ENCODE assay signal across 1 cellular context in the genomic region with DNA sequence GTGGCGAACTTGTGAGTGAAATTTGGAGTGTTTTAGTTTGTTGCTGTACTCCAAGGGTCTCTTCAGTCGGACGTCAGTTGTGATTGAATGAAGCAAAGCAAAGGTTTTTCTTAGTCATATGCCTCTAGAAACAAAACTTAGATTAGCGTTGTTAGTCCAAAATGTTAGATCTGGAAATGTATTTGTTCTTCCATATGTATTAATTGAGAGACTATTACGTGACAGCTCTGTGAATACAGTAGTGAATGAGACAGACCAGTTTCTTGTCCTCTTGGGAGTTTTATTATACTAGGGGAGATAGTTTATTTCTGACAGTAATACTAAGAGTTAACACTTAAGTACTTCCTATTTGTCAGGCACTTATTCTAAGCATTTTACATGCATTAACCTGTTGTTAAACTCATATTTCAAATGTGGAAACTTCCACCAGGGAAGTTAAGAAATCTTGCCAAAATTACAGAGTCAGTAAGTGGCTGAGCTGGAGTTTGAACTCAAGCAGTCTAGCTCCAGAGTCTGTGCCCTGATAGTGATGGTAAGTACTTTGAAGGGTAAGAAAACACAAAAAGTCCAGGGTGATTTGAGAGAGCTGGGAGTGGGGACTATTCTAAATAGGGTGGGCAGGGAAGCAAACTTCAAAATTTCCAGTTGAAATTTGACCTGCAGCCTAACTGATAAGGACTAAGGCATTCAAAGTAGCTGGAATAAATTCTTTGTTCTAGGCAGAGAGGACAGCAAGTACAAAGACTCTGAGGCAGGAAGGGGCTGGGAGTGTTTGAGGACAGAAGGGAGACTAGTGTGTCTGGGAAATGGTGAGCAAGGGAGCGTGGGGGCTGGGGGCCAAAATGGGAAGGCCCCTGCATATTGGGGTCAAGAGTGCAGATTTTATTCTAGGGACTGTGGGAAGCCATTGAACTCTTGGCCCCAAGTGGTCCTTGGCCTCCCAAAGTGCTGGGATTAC.
TF ChIP-seq lines count a peak whose summit lies in the region.

No MANE protein-coding gene starts in this region.

TF ChIP-seq in H1, 55 proteins besides CTCF, POLR2A, EP300 and RAD21:
- TF ChIP-seq, protein P1, sequence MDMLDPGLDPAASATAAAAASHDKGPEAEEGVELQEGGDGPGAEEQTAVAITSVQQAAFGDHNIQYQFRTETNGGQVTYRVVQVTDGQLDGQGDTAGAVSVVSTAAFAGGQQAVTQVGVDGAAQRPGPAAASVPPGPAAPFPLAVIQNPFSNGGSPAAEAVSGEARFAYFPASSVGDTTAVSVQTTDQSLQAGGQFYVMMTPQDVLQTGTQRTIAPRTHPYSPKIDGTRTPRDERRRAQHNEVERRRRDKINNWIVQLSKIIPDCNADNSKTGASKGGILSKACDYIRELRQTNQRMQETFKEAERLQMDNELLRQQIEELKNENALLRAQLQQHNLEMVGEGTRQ (IDR thresholded peaks at IDR 0.05; ENCODE audit: low read length), result no peak
- TF ChIP-seq SIN3A (conservative IDR thresholded peaks at IDR 0.05 in 1 of 2, IDR thresholded peaks at IDR 0.05 in 1 of 2; ENCODE audit: low read depth in 1 of 2, low read length in 2 of 2) (no peak), SP2 (IDR thresholded peaks at IDR 0.05; ENCODE audit: low read length) (no peak), CHD1 (IDR thresholded peaks at IDR 0.05; ENCODE audit: low read depth, low read length) (no peak), RBBP5 (IDR thresholded peaks at IDR 0.05; ENCODE audit: borderline replicate concordance, low read depth, low read length) (no peak), FOSL1 (IDR thresholded peaks at IDR 0.05; ENCODE audit: insufficient read depth, low read depth, low read length) (no peak), NRF1 (IDR thresholded peaks at IDR 0.05; ENCODE audit: low read depth, low read length) (no peak), SRF (IDR thresholded peaks at IDR 0.05; ENCODE audit: low read depth, low read length) (no peak), JUND (IDR thresholded peaks at IDR 0.05; ENCODE audit: low read length) (no peak), BACH1 (IDR thresholded peaks at IDR 0.05; ENCODE audit: low read length) (no peak), SP1 (IDR thresholded peaks at IDR 0.05; ENCODE audit: low read depth, low read length) (no peak), POU5F1 (IDR thresholded peaks at IDR 0.05; ENCODE audit: low read depth, low read length) (no peak), RNF2 (IDR thresholded peaks at IDR 0.05; ENCODE audit: borderline replicate concordance, low read depth, low read length, missing control alignments, poor library complexity, severe bottlenecking) (no peak), TBP (IDR thresholded peaks at IDR 0.05; ENCODE audit: low read depth, low read length) (no peak), KDM1A (IDR thresholded peaks at IDR 0.05; ENCODE audit: borderline replicate concordance, low read length) (no peak), ASH2L (IDR thresholded peaks at IDR 0.05; ENCODE audit: low read length) (no peak)
- TF ChIP-seq, protein P2, sequence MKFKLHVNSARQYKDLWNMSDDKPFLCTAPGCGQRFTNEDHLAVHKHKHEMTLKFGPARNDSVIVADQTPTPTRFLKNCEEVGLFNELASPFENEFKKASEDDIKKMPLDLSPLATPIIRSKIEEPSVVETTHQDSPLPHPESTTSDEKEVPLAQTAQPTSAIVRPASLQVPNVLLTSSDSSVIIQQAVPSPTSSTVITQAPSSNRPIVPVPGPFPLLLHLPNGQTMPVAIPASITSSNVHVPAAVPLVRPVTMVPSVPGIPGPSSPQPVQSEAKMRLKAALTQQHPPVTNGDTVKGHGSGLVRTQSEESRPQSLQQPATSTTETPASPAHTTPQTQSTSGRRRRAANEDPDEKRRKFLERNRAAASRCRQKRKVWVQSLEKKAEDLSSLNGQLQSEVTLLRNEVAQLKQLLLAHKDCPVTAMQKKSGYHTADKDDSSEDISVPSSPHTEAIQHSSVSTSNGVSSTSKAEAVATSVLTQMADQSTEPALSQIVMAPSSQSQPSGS (IDR thresholded peaks at IDR 0.05; ENCODE audit: low read length), result no peak
TF ChIP-seq in H1: peak in this region for 0.
